Comparison of ENCODE assay signal across 12 cellular contexts in the genomic region with DNA sequence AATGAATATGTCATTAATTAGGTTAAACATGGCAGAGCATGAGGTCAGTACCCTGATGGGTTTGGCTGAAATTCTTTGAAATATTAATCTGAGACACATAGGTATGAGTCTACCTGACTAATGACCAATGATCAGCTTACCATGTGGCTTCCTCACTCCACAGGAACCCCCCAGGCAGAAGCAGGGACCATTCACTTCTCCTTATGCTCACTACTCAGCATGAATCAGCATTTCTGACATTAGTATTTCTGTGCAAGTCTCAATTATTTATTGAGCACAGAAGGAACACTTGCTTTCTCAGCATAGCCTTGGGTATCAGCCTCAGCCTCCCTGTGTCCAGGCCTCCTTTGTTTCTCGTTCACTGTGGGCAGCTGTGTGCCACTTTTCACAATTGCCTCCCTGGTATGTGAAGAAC. TPM values are rescaled to one million over a fixed set of nuclear protein-coding genes. Genes with fewer than 3 reads are reported as not detected.
DNase-seq lines count a peak whose midpoint lies in the region; ATAC-seq and TF ChIP-seq lines count a peak whose summit lies in the region.
"Had no signal": no experiment of that assay in that cellular context is flagged by ENCODE, and none has a peak within 500 bp of the region (broad histone marks: within the 10 kb centered on the region; RNA-seq: fewer than 3 reads in every experiment).

No MANE protein-coding gene starts in this region.

- no peaks in the 10 kb centered on the region for H3K27me3 ChIP-seq in breast epithelium
- H3K27me3 ChIP-seq in RWPE2 (ENCODE audit: insufficient read depth, poor library complexity, severe bottlenecking), result no peaks in the 10 kb centered on the region
- H3K27me3 ChIP-seq: thyroid gland had no signal

- TF ChIP-seq CTCF in MCF 10A (IDR thresholded peaks at IDR 0.05; ENCODE audit: unreplicated experiment) (no peak), breast epithelium (IDR thresholded peaks at IDR 0.05) (no peak), RWPE2 (IDR thresholded peaks at IDR 0.05; ENCODE audit: poor library complexity, severe bottlenecking) (no peak), fibroblast of the aortic adventitia (IDR thresholded peaks at IDR 0.05; ENCODE audit: insufficient read depth, low read length) (no peak)

- H3K27ac ChIP-seq in breast epithelium (no peak overlapping the region), RWPE2 (ENCODE audit: poor library complexity, severe bottlenecking) (no peak overlapping the region)
- H3K27ac ChIP-seq: thyroid gland had no signal

- intact Hi-C loops in MCF 10A (cut with micrococcal nuclease) (no loop called here), breast epithelium (cut with DNase I; ENCODE audit: low total_unique reads) (no loop called here), Right ventricle myocardium superior (cut with DNase I) (no loop called here)

- no peaks in the 10 kb centered on the region for H3K9me3 Mint-ChIP-seq in MCF 10A (ENCODE audit: unreplicated experiment)
- H3K9me3 Mint-ChIP-seq: activated CD4-positive, alpha-beta T cell treated with anti-CD3 and anti-CD28 coated beads, Interleukin-2, amount 10 ng/mL, durations not matched to agents 24 days and 14 days had no signal

- H3K9me3 ChIP-seq in breast epithelium (no peaks in the 10 kb centered on the region), RWPE2 (ENCODE audit: severe bottlenecking) (no peaks in the 10 kb centered on the region)
- H3K9me3 ChIP-seq: thyroid gland had no signal

- TF ChIP-seq POLR2A in breast epithelium (IDR thresholded peaks at IDR 0.05), result no peak

- H3K4me3 ChIP-seq in breast epithelium (no peak overlapping the region), RWPE2 (ENCODE audit: severe bottlenecking) (no peak overlapping the region), fibroblast of the aortic adventitia (ENCODE audit: low read depth, low read length) (no peak overlapping the region)
- H3K4me3 ChIP-seq: thyroid gland had no signal

- H3K27ac Mint-ChIP-seq in MCF 10A (ENCODE audit: low read depth, unreplicated experiment), result peak overlapping the region; percentile 27
- H3K27ac Mint-ChIP-seq: activated CD4-positive, alpha-beta T cell treated with anti-CD3 and anti-CD28 coated beads, Interleukin-2, amount 10 ng/mL, durations not matched to agents 24 days and 14 days had no signal

- H3K4me1 ChIP-seq in breast epithelium, result no peaks in the 10 kb centered on the region
- peaks cover 7% of the 10 kb centered on the region for H3K4me1 ChIP-seq in RWPE2 (ENCODE audit: insufficient read depth, poor library complexity, severe bottlenecking)

- H3K4me1 Mint-ChIP-seq in MCF 10A (ENCODE audit: insufficient read depth, unreplicated experiment), result peaks cover 27% of the 10 kb centered on the region
- H3K4me1 Mint-ChIP-seq: activated CD4-positive, alpha-beta T cell treated with anti-CD3 and anti-CD28 coated beads, Interleukin-2, amount 10 ng/mL, durations not matched to agents 24 days and 14 days had no signal

- no peaks in the 10 kb centered on the region for H3K36me3 Mint-ChIP-seq in MCF 10A (ENCODE audit: insufficient read depth, unreplicated experiment)

- H3K36me3 ChIP-seq in breast epithelium (no peaks in the 10 kb centered on the region), RWPE2 (ENCODE audit: low read depth) (no peaks in the 10 kb centered on the region)
- H3K36me3 ChIP-seq: thyroid gland had no signal

- BruUV-seq in MCF 10A (replicated peaks; lab: Mats Ljungman, UMichigan), result no TSS peak

- no peaks in the 10 kb centered on the region for H3K27me3 Mint-ChIP-seq in MCF 10A (ENCODE audit: insufficient read depth, unreplicated experiment)
- H3K27me3 Mint-ChIP-seq: activated CD4-positive, alpha-beta T cell treated with anti-CD3 and anti-CD28 coated beads, Interleukin-2, amount 10 ng/mL, durations not matched to agents 24 days and 14 days had no signal

- POLR2A ChIA-PET in MCF 10A (lab: Yijun Ruan, JAX), result interaction anchor here (0.9 kb wide), 1 partner anchor 39 kb away, joined by 3 read pairs; no protein-coding TSS in a partner anchor

- peak; percentile 19; the same call in 2 of the 3 replicates for ATAC-seq in RWPE2 (ENCODE audit: low read depth)
- no peak for ATAC-seq in HG02588 (IDR thresholded peaks at IDR 0.05; ENCODE audit: unreplicated experiment)
- ATAC-seq in Right ventricle myocardium superior (ENCODE audit: poor library complexity), result no peak

- no peak overlapping the region for H3K4me3 Mint-ChIP-seq in MCF 10A (ENCODE audit: unreplicated experiment)
- H3K4me3 Mint-ChIP-seq: activated CD4-positive, alpha-beta T cell treated with anti-CD3 and anti-CD28 coated beads, Interleukin-2, amount 10 ng/mL, durations not matched to agents 24 days and 14 days had no signal

- CTCF ChIA-PET in MCF 10A (lab: Yijun Ruan, JAX), result interaction anchor here (0.6 to 1.6 kb wide), 3 partner anchors 36 to 171 kb away, joined by 4 to 5 read pairs (median 5); no protein-coding TSS in a partner anchor

- DNase-seq in MCF 10A (ENCODE audit: unreplicated experiment) (no peak), breast epithelium (ENCODE audit: low spot score in 2 of 2) (no peak), RWPE2 (ENCODE audit: low spot score) (no peak), fibroblast of the aortic adventitia (ENCODE audit: low read depth) (peak; percentile 49), Right ventricle myocardium superior (no peak), NCI-H1105 treated with DMSO at 0.1 percent for 48 hours (lab: John Stamatoyannopoulos, UW) (no peak)
- DNase-seq in activated CD4-positive, alpha-beta T cell treated with anti-CD3 and anti-CD28 coated beads for 48 hours, result no peak
- DNase-seq: activated CD4-positive, alpha-beta T cell treated with anti-CD3 and anti-CD28 coated beads, Interleukin-2, amount 10 ng/mL, durations not matched to agents 24 days and 14 days; caudate nucleus; MM.1S; thyroid gland had no signal

RNA-seq across cellular contexts. Expression of gene KCNE4, which starts 9.3 kb away (rescaled TPM):
- total RNA-seq in MCF 10A (2022) (not detected in 2 replicates), breast epithelium (10 to 100 TPM in 1 of 3 donors, 1 to 10 TPM in 2; 5.0 to 26.2 (median 9.3) TPM), fibroblast of the aortic adventitia (ENCODE audit: low replicate concordance) (4.1 and 22.2 TPM in 2 replicates), Right ventricle myocardium superior (3.2 TPM)
- total RNA-seq: activated CD4-positive, alpha-beta T cell treated with anti-CD3 and anti-CD28 coated beads, Interleukin-2, amount 10 ng/mL, durations not matched to agents 24 days and 14 days had no signal
